Comparison of ENCODE assay signal across 31 cellular contexts in genomic region chr6:47762502-47762901, GRCh38. TPM values are rescaled to one million over a fixed set of nuclear protein-coding genes. Genes with fewer than 3 reads are reported as not detected.
"Had no signal": no experiment of that assay in that cellular context is flagged by ENCODE, and none has a peak within 500 bp of the region (broad histone marks: within the 10 kb centered on the region; RNA-seq: fewer than 3 reads in every experiment).

No MANE protein-coding gene starts in this region.

- H3K9ac ChIP-seq: parathyroid adenoma had no signal

- H3K27ac ChIP-seq: hepatocyte, lower lobe of right lung, parathyroid adenoma, psoas muscle, right atrium auricular region, right lobe of liver, tibial nerve, uterus had no signal

- DNase-seq: islet precursor cell; lower lobe of right lung; mesenchymal stem cell; naive thymus-derived CD8-positive, alpha-beta T cell; nucleus accumbens; psoas muscle; right lobe of liver; stimulated activated CD4-positive, alpha-beta T cell treated with anti-CD3 and anti-CD28 coated beads, Interleukin-1b, Interleukin-23, amount 100 ng/mL, for 48 hours; stimulated activated CD4-positive, alpha-beta T cell treated with anti-CD3 and anti-CD28 coated beads, Interleukin-2, amount 100 ng/mL, for 48 hours; stimulated activated CD4-positive, alpha-beta T cell treated with anti-CD3 and anti-CD28 coated beads, Interleukin-4, amount 100 ng/mL, for 4 hours; stimulated activated CD8-positive, alpha-beta memory T cell treated with anti-CD3 and anti-CD28 coated beads, Interleukin-4, amount 100 ng/mL, for 48 hours; stimulated activated naive CD4-positive, alpha-beta T cell treated with Interleukin-2 at 50 U/mL for 16 hours; stimulated activated naive CD8-positive, alpha-beta T cell treated with anti-CD3 and anti-CD28 coated beads, Interleukin-15, amount 100 ng/mL, for 72 hours; substantia nigra; uterus had no signal

- H3K4me3 ChIP-seq: hepatocyte, lower lobe of right lung, psoas muscle, right atrium auricular region, right lobe of liver, smooth muscle cell, tibial nerve, uterus had no signal

- H3K79me2 ChIP-seq: hepatocyte, parathyroid adenoma had no signal

- ATAC-seq: lower lobe of right lung; naive thymus-derived CD8-positive, alpha-beta T cell; psoas muscle; right lobe of liver; stimulated activated memory B cell treated with anti-CD40 and anti-IgM and Interleukin-4, amounts not matched to agents 10 μg/mL and 1 μg/mL and 100 μg/mL, for 72 hours; stimulated activated naive CD8-positive, alpha-beta T cell treated with anti-CD3 and anti-CD28 coated beads, Interleukin-15, amount 100 ng/mL, for 72 hours had no signal

- H3K27me3 ChIP-seq: hepatocyte, right atrium auricular region, right lobe of liver, tibial nerve, uterus had no signal

- H3K4me2 ChIP-seq: hepatocyte, smooth muscle cell had no signal

- H2AFZ ChIP-seq: hepatocyte, parathyroid adenoma had no signal

- H3K36me3 ChIP-seq: lower lobe of right lung, right atrium auricular region, right lobe of liver, tibial nerve, uterus had no signal

- H3K9me3 ChIP-seq: lower lobe of right lung, psoas muscle, uterus had no signal

- H3K4me1 ChIP-seq: lower lobe of right lung, parathyroid adenoma, psoas muscle, right atrium auricular region, right lobe of liver, tibial nerve, uterus had no signal

RNA-seq across cellular contexts. Expression of gene OPN5, which starts 19.3 kb away (rescaled TPM):
- total RNA-seq: hepatocyte; kidney epithelial cell; liver; lower lobe of right lung; mammary epithelial cell; mucosa of gallbladder; naive thymus-derived CD8-positive, alpha-beta T cell; neural crest cell; posterior vena cava; right atrium auricular region; right lobe of liver; skeletal muscle tissue; smooth muscle cell; temporal lobe; tibial nerve; ureter; uterus had no signal
- polyA plus RNA-seq: hepatocyte; liver; mammary epithelial cell; naive thymus-derived CD8-positive, alpha-beta T cell; smooth muscle cell; thymus had no signal
